ENCODE assay signal across 23 cellular contexts in genomic region chr14:93201155-93201704, GRCh38. TPM values are rescaled to one million over a fixed set of nuclear protein-coding genes. Genes with fewer than 3 reads are reported as not detected.
DNase-seq lines count a peak whose midpoint lies in the region; FAIRE-seq and TF ChIP-seq lines count a peak whose summit lies in the region.
"Had no signal": no experiment of that assay in that cellular context is flagged by ENCODE, and none has a peak within 500 bp of the region (broad histone marks: within the 10 kb centered on the region; RNA-seq: fewer than 3 reads in every experiment).

No MANE protein-coding gene starts in this region.

- CTCF ChIA-PET in MCF 10A (lab: Yijun Ruan, JAX): interaction anchor here (0.6 to 0.7 kb wide), 2 partner anchors 22 to 67 kb away, joined by 3 to 5 read pairs; no protein-coding TSS in a partner anchor
- CTCF ChIA-PET in mammary epithelial cell (lab: Charles Lee; ENCODE audit: low non-redundant PET): no interaction called here

- no peak overlapping the region for H3K9ac ChIP-seq in mammary epithelial cell (ENCODE audit: insufficient read depth, low read length)
- H3K9ac ChIP-seq: BLaER1, GM23248 had no signal

- dilution Hi-C loops in mammary epithelial cell (cut with HindIII; ENCODE audit: low sequenced_read_pairs): no loop called here

- in situ Hi-C loops in mammary epithelial cell (cut with MboI; ENCODE audit: low sequenced_read_pairs in 2 of 2): no loop called here

- intact Hi-C loops in MCF 10A (cut with micrococcal nuclease): loop anchor here (10.0 kb wide), 1 partner anchor 344 kb away; no protein-coding TSS in a partner anchor
- intact Hi-C loops in mammary epithelial cell (cut with micrococcal nuclease): no loop called here

- H3K4me2 ChIP-seq in mammary epithelial cell (ENCODE audit: insufficient read depth, low read depth, low read length): no peak overlapping the region
- H3K4me2 ChIP-seq: BLaER1 had no signal

- H3K4me3 ChIP-seq in mammary epithelial cell (replicated peaks in 1 of 3; ENCODE audit: insufficient read depth in 1 of 3, low read depth in 2 of 3, low read length in 3 of 3): no peak overlapping the region
- no peak overlapping the region for H3K4me3 ChIP-seq in bronchial epithelial cell (ENCODE audit: low read depth, low read length)
- H3K4me3 ChIP-seq: BLaER1, GM12878, GM23248 had no signal

- DNase-seq in MCF 10A (ENCODE audit: unreplicated experiment) (peak; percentile 24), mammary epithelial cell (no peak), bronchial epithelial cell (ENCODE audit: low read depth) (peak; percentile 27), fibroblast of gingiva (ENCODE audit: low read depth) (peak; percentile 41), LoVo (ENCODE audit: low spot score) (no peak), NCI-H2196 treated with DMSO at 0.1 percent for 48 hours (lab: John Stamatoyannopoulos, UW; ENCODE audit: unreplicated experiment) (no peak)
- DNase-seq: CD4-positive, CD25-positive, alpha-beta regulatory T cell; CD8-positive, alpha-beta T cell; DMS153; DND-41; GDM1; GM23248; H7; HCEC 1CT had no signal

- no peaks in the 10 kb centered on the region for H3K9me3 Mint-ChIP-seq in MCF 10A (ENCODE audit: unreplicated experiment)
- H3K9me3 Mint-ChIP-seq: CD4-positive, CD25-positive, alpha-beta regulatory T cell; CD8-positive, alpha-beta T cell had no signal

- peaks cover 21% of the 10 kb centered on the region for H3K79me2 ChIP-seq in mammary epithelial cell (ENCODE audit: insufficient read depth, low read length)

- no peaks in the 10 kb centered on the region for H3K9me3 ChIP-seq in mammary epithelial cell (replicated peaks; ENCODE audit: insufficient read depth, low read length)
- H3K9me3 ChIP-seq: BLaER1, Caco-2 had no signal

- no peak for FAIRE-seq in bronchial epithelial cell (lab: Jason Lieb, UNC)
- FAIRE-seq: A204.1, GM12878, GM19239, H1 had no signal

- H2AFZ ChIP-seq in mammary epithelial cell (ENCODE audit: low read depth, low read length): no peak overlapping the region
- H2AFZ ChIP-seq: GM23248 had no signal

- H3K27me3 Mint-ChIP-seq in MCF 10A (ENCODE audit: insufficient read depth, unreplicated experiment): no peaks in the 10 kb centered on the region
- H3K27me3 Mint-ChIP-seq: B cell; CD4-positive, CD25-positive, alpha-beta regulatory T cell had no signal

- POLR2A ChIA-PET in MCF 10A (lab: Yijun Ruan, JAX): interaction anchor here (1.1 kb wide), 1 partner anchor 14 kb away, joined by 3 read pairs; no protein-coding TSS in a partner anchor

- no peak overlapping the region for H3K4me3 Mint-ChIP-seq in MCF 10A (ENCODE audit: unreplicated experiment)
- H3K4me3 Mint-ChIP-seq: B cell; CD8-positive, alpha-beta T cell had no signal

- H3K27me3 ChIP-seq in mammary epithelial cell (ENCODE audit: insufficient read depth, low read length) (no peaks in the 10 kb centered on the region), bronchial epithelial cell (ENCODE audit: control insufficient read depth, insufficient read depth, low read length) (no peaks in the 10 kb centered on the region)
- H3K27me3 ChIP-seq: BLaER1 had no signal

- H3K4me1 Mint-ChIP-seq in MCF 10A (ENCODE audit: insufficient read depth, unreplicated experiment): peaks cover 6% of the 10 kb centered on the region

- WGBS in mammary epithelial cell (ENCODE audit: low coverage, missing lambda C conversion rate): 89% methylated on average over 7 of the region's 7 CpGs

- peaks cover 27% of the 10 kb centered on the region for H3K36me3 Mint-ChIP-seq in MCF 10A (ENCODE audit: insufficient read depth, unreplicated experiment)

- BruUV-seq in MCF 10A (replicated peaks; lab: Mats Ljungman, UMichigan): no TSS peak
- BruUV-seq in mammary epithelial cell (replicated peaks; lab: Mats Ljungman, UMichigan): no TSS peak

- peaks cover 8% of the 10 kb centered on the region for H3K4me1 ChIP-seq in mammary epithelial cell (ENCODE audit: insufficient read depth, low read length)
- H3K4me1 ChIP-seq: Caco-2 had no signal

- peak overlapping the region; percentile 39 for H3K27ac Mint-ChIP-seq in MCF 10A (ENCODE audit: low read depth, unreplicated experiment)
- H3K27ac Mint-ChIP-seq: B cell; CD4-positive, CD25-positive, alpha-beta regulatory T cell; CD8-positive, alpha-beta T cell had no signal

- H4K20me1 ChIP-seq in mammary epithelial cell (ENCODE audit: insufficient read depth, low read length): no peaks in the 10 kb centered on the region

- no peak overlapping the region for H3K27ac ChIP-seq in mammary epithelial cell (ENCODE audit: insufficient read depth, low read depth, low read length)
- H3K27ac ChIP-seq: 22Rv1, BLaER1, C4-2B, GM23248 had no signal

- no peak for TF ChIP-seq CTCF in MCF 10A (IDR thresholded peaks at IDR 0.05; ENCODE audit: unreplicated experiment)
- TF ChIP-seq CTCF in mammary epithelial cell (conservative IDR thresholded peaks at IDR 0.05 in 1 of 2, IDR thresholded peaks at IDR 0.05 in 1 of 2; ENCODE audit: extremely low read depth in 1 of 2, insufficient read depth in 1 of 2, low read depth in 1 of 2, low read length in 2 of 2): no peak
- TF ChIP-seq CTCF in bronchial epithelial cell (IDR thresholded peaks at IDR 0.05; ENCODE audit: insufficient read depth, low read length, severe bottlenecking): no peak

- H3K36me3 ChIP-seq in mammary epithelial cell (ENCODE audit: insufficient read depth, low read length): no peaks in the 10 kb centered on the region
- H3K36me3 ChIP-seq in bronchial epithelial cell (ENCODE audit: control insufficient read depth, insufficient read depth, low read length): no peaks in the 10 kb centered on the region

RNA-seq across cellular contexts. Expression of gene GON7, which starts 5.6 kb away (rescaled TPM):
- 9.9 and 12.3 TPM in 2 replicates for total RNA-seq in MCF 10A (2022)
- 1 to 10 TPM; 7.2 to 9.3 TPM for total RNA-seq in mammary epithelial cell
- polyA plus RNA-seq in mammary epithelial cell: 7.5 TPM
- polyA minus RNA-seq in mammary epithelial cell: 2.2 TPM
- total RNA-seq in bronchial epithelial cell: 11.6 and 14.5 TPM in 2 replicates

RNA-seq across cellular contexts. Expression of gene UBR7, which starts 5.8 kb away (rescaled TPM):
- total RNA-seq in MCF 10A (2022) (12.7 and 13.0 TPM in 2 replicates), mammary epithelial cell (10 to 100 TPM; 15.2 to 20.3 TPM), bronchial epithelial cell (7.9 and 20.7 TPM in 2 replicates)
- polyA plus RNA-seq in mammary epithelial cell: 21.5 TPM
- 45.4 TPM for polyA minus RNA-seq in mammary epithelial cell

RNA-seq across cellular contexts. Expression of gene LYSET, which starts 16.1 kb away (rescaled TPM):
- total RNA-seq in MCF 10A (2022): 14.3 and 15.4 TPM in 2 replicates
- total RNA-seq in mammary epithelial cell: 10 to 100 TPM; 10.5 to 14.0 TPM
- polyA plus RNA-seq in mammary epithelial cell: 8.2 TPM
- not detected for polyA minus RNA-seq in mammary epithelial cell
- total RNA-seq in bronchial epithelial cell: 11.3 and 14.7 TPM in 2 replicates

RNA-seq across cellular contexts. Expression of gene MOAP1, which starts 16.5 kb away (rescaled TPM):
- total RNA-seq in MCF 10A (2022) (17.5 and 22.1 TPM in 2 replicates), mammary epithelial cell (10 to 100 TPM; 11.2 to 18.5 TPM), bronchial epithelial cell (15.8 and 17.2 TPM in 2 replicates)
- polyA plus RNA-seq in mammary epithelial cell: 8.3 TPM
- 1.1 TPM for polyA minus RNA-seq in mammary epithelial cell

Comparison
In these comparisons a context has a peak if more than half of its experiments do, and no peak if none do; other contexts are left out.
1. DNase-seq: peak in MCF 10A (single experiment), bronchial epithelial cell (single experiment) and fibroblast of gingiva (single experiment); none in mammary epithelial cell (single experiment), LoVo (single experiment) and NCI-H2196 treated with DMSO at 0.1 percent for 48 hours (single experiment).